In genomic region chr5:178252258-178252657, GRCh38 we compare ENCODE assay signal across 22 cellular contexts.
"Had no signal": no experiment of that assay in that cellular context is flagged by ENCODE, and none has a peak within 500 bp of the region (broad histone marks: within the 10 kb centered on the region; RNA-seq: fewer than 3 reads in every experiment).

No MANE protein-coding gene starts in this region.

- ATAC-seq: effector memory CD8-positive, alpha-beta T cell; gastrocnemius medialis; naive thymus-derived CD4-positive, alpha-beta T cell; psoas muscle had no signal

- H3K27ac Mint-ChIP-seq: dendritic cell treated with granulocyte-macrophage colony-stimulating factor and Interleukin-4, amounts not matched to agents 40 ng/mL and 50 ng/mL, for 4 days; naive thymus-derived CD4-positive, alpha-beta T cell; nephron progenitor cell had no signal

- H3K27me3 Mint-ChIP-seq: dendritic cell treated with granulocyte-macrophage colony-stimulating factor and Interleukin-4, amounts not matched to agents 40 ng/mL and 50 ng/mL, for 4 days; effector memory CD8-positive, alpha-beta T cell had no signal

- H3K9me3 ChIP-seq: esophagus muscularis mucosa, gastrocnemius medialis, heart right ventricle, neutrophil, psoas muscle, right lobe of liver, stomach, thoracic aorta had no signal

- H3K27ac ChIP-seq: epithelial cell of prostate, esophagus muscularis mucosa, gastrocnemius medialis, heart right ventricle, neutrophil, psoas muscle, right lobe of liver, stomach, thoracic aorta had no signal

- H3K36me3 ChIP-seq: esophagus muscularis mucosa, gastrocnemius medialis, heart right ventricle, neutrophil, right lobe of liver, stomach, thoracic aorta had no signal

- H3K4me1 ChIP-seq: psoas muscle, stomach had no signal

- DNase-seq: effector memory CD8-positive, alpha-beta T cell; gastrocnemius medialis; heart right ventricle; hypothalamus; kidney glomerular epithelial cell; mammary epithelial cell; naive thymus-derived CD4-positive, alpha-beta T cell; nephron progenitor cell; psoas muscle; retina; stimulated activated CD4-positive, alpha-beta T cell treated with anti-CD3 and anti-CD28 coated beads, Interleukin-4, amount 100 ng/mL, for 1 hour; stimulated activated CD8-positive, alpha-beta memory T cell treated with anti-CD3 and anti-CD28 coated beads, Interleukin-4, amount 100 ng/mL, for 48 hours; stimulated activated naive CD4-positive, alpha-beta T cell; stomach; substantia nigra; trophoblast cell had no signal

- H3K36me3 Mint-ChIP-seq: naive thymus-derived CD4-positive, alpha-beta T cell had no signal

- H3K4me3 Mint-ChIP-seq: dendritic cell treated with granulocyte-macrophage colony-stimulating factor and Interleukin-4, amounts not matched to agents 40 ng/mL and 50 ng/mL, for 4 days; effector memory CD8-positive, alpha-beta T cell; naive thymus-derived CD4-positive, alpha-beta T cell; nephron progenitor cell had no signal

- H3K4me3 ChIP-seq: esophagus muscularis mucosa, gastrocnemius medialis, heart right ventricle, psoas muscle, right lobe of liver, stomach, thoracic aorta had no signal

- H3K9me3 Mint-ChIP-seq: dendritic cell treated with granulocyte-macrophage colony-stimulating factor and Interleukin-4, amounts not matched to agents 40 ng/mL and 50 ng/mL, for 4 days; effector memory CD8-positive, alpha-beta T cell; nephron progenitor cell had no signal

- H3K27me3 ChIP-seq: gastrocnemius medialis, heart right ventricle, neutrophil, right lobe of liver, stomach had no signal
